Comparison of ENCODE assay signal across 25 cellular contexts in the genomic region with DNA sequence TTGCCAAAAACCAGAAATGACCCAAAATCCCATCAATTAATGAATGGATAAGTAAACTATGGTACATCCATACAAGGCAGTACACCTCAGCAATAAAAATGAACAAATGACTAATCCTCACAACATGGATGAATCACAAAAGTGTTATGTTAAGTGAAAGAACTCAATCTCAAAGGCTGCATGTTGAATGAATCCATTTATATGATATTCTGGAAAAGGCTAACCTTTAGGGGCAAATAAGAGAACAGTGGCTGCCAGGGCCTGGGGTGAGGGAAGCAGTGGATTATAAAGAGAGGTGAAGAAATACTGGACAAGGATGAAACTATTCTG. TPM values are rescaled to one million over a fixed set of nuclear protein-coding genes. Genes with fewer than 3 reads are reported as not detected.
DNase-seq lines count a peak whose midpoint lies in the region; ATAC-seq and TF ChIP-seq lines count a peak whose summit lies in the region.
"Had no signal": no experiment of that assay in that cellular context is flagged by ENCODE, and none has a peak within 500 bp of the region (broad histone marks: within the 10 kb centered on the region; RNA-seq: fewer than 3 reads in every experiment).

No MANE protein-coding gene starts in this region.

- no peak overlapping the region for H3K4me3 ChIP-seq in HEK293 (ENCODE audit: low read depth, low read length)
- H3K4me3 ChIP-seq in RWPE2 (ENCODE audit: severe bottlenecking), result no peak overlapping the region
- no peak overlapping the region for H3K4me3 ChIP-seq in naive thymus-derived CD4-positive, alpha-beta T cell (ENCODE audit: low read length)
- H3K4me3 ChIP-seq: mucosa of descending colon, PC-9, smooth muscle cell, tibial artery had no signal

- DNase-seq in RWPE2 (ENCODE audit: low spot score) (no peak), NK-92 (lab: John Stamatoyannopoulos, UW; ENCODE audit: unreplicated experiment) (no peak)
- DNase-seq in naive thymus-derived CD4-positive, alpha-beta T cell, result no peak
- DNase-seq: activated CD8-positive, alpha-beta T cell treated with anti-CD3 and anti-CD28 coated beads, Interleukin-2, amount 10 ng/mL, durations not matched to agents 7 days and 5 days; activated naive CD4-positive, alpha-beta T cell treated with anti-CD3 and anti-CD28 coated beads, Interleukin-2, amount 10 ng/mL, durations not matched to agents 7 days and 5 days; activated T-cell treated with anti-CD3 and anti-CD28 coated beads, Interleukin-2, amount 50 U/mL, for 24 hours; aorta; effector CD4-positive, alpha-beta T cell; head of caudate nucleus; HFFc6; mucosa of descending colon; NCI-H774; PC-9; stimulated activated CD4-positive, alpha-beta T cell treated with anti-CD3 and anti-CD28 coated beads, Interleukin-2, amount 100 ng/mL, for 48 hours; tibial artery had no signal

- H3K27ac ChIP-seq in HEK293 (ENCODE audit: extremely low read depth, low read depth, low read length) (no peak overlapping the region), RWPE2 (ENCODE audit: poor library complexity, severe bottlenecking) (peak overlapping the region; percentile 96)
- no peak overlapping the region for H3K27ac ChIP-seq in naive thymus-derived CD4-positive, alpha-beta T cell (ENCODE audit: low read depth, low read length)
- H3K27ac ChIP-seq: HL-60, PC-9, tibial artery had no signal

- ATAC-seq in RWPE2 (ENCODE audit: low read depth), result peak; percentile 81
- ATAC-seq in esophagus mucosa, result peak; percentile 43
- ATAC-seq in HG03469 (IDR thresholded peaks at IDR 0.05; ENCODE audit: unreplicated experiment), result no peak
- ATAC-seq in naive thymus-derived CD4-positive, alpha-beta T cell, result no peak
- no peak for ATAC-seq in HG03139 (IDR thresholded peaks at IDR 0.05; ENCODE audit: unreplicated experiment)
- ATAC-seq: activated CD4-positive, CD25-positive, alpha-beta regulatory T cell treated with anti-CD3 and anti-CD28 coated beads, Interleukin-2, amount 50 U/mL, for 24 hours; activated CD8-positive, alpha-beta T cell treated with anti-CD3 and anti-CD28 coated beads, Interleukin-2, amount 10 ng/mL, durations not matched to agents 7 days and 5 days; mucosa of descending colon had no signal

- intact Hi-C loops in naive thymus-derived CD4-positive, alpha-beta T cell (cut with micrococcal nuclease), result no loop called here

- H3K27ac Mint-ChIP-seq in naive thymus-derived CD4-positive, alpha-beta T cell, result no peak overlapping the region
- H3K27ac Mint-ChIP-seq: activated CD8-positive, alpha-beta T cell treated with anti-CD3 and anti-CD28 coated beads, Interleukin-2, amount 10 ng/mL, durations not matched to agents 7 days and 5 days; activated naive CD4-positive, alpha-beta T cell treated with anti-CD3 and anti-CD28 coated beads, Interleukin-2, amount 10 ng/mL, durations not matched to agents 7 days and 5 days; activated T-cell treated with anti-CD3 and anti-CD28 coated beads, Interleukin-2, amount 50 U/mL, for 24 hours; HFFc6; IgD-negative memory B cell; stimulated activated naive CD8-positive, alpha-beta T cell treated with anti-CD3 and anti-CD28 coated beads, Interleukin-15, Interleukin-2, amounts not matched to agents 100 ng/mL and 50 ng/mL, for 24 hours had no signal

- H3K4me1 ChIP-seq in HEK293 (ENCODE audit: control insufficient read depth, insufficient read depth, low read length), result no peaks in the 10 kb centered on the region
- H3K4me1 ChIP-seq in RWPE2 (ENCODE audit: insufficient read depth, poor library complexity, severe bottlenecking), result peaks cover 56% of the 10 kb centered on the region
- H3K4me1 ChIP-seq in naive thymus-derived CD4-positive, alpha-beta T cell (ENCODE audit: control insufficient read depth in 2 of 2, insufficient read depth in 2 of 2, low read length in 2 of 2), result no peaks in the 10 kb centered on the region
- H3K4me1 ChIP-seq: tibial artery had no signal

- CTCF ChIA-PET in HEK293 (lab: Yijun Ruan, JAX), result interaction anchor here (0.6 to 1.3 kb wide), 3 partner anchors 10 to 711 kb away, joined by 3 to 5 read pairs (median 3); no protein-coding TSS in a partner anchor
- CTCF ChIA-PET in naive thymus-derived CD4-positive, alpha-beta T cell (lab: Charles Lee), result no interaction called here

- H3K27me3 Mint-ChIP-seq in naive thymus-derived CD4-positive, alpha-beta T cell, result peaks cover 0 to 23% (median 10%) of the 10 kb centered on the region in 5 donors

- peaks cover 0 to 10% (median 4%) of the 10 kb centered on the region in 7 donors for H3K4me1 Mint-ChIP-seq in naive thymus-derived CD4-positive, alpha-beta T cell
- H3K4me1 Mint-ChIP-seq: IgD-negative memory B cell had no signal

- H3K27me3 ChIP-seq in RWPE2 (ENCODE audit: insufficient read depth, poor library complexity, severe bottlenecking), result no peaks in the 10 kb centered on the region
- no peaks in the 10 kb centered on the region for H3K27me3 ChIP-seq in naive thymus-derived CD4-positive, alpha-beta T cell (ENCODE audit: control insufficient read depth in 2 of 2, insufficient read depth in 2 of 2, low read length in 2 of 2)
- H3K27me3 ChIP-seq: tibial artery had no signal

- H3K36me3 Mint-ChIP-seq in naive thymus-derived CD4-positive, alpha-beta T cell, result peaks cover 0 to 4% (median 0%) of the 10 kb centered on the region in 5 donors
- H3K36me3 Mint-ChIP-seq: activated naive CD4-positive, alpha-beta T cell treated with anti-CD3 and anti-CD28 coated beads, Interleukin-2, amount 10 ng/mL, durations not matched to agents 7 days and 5 days; IgD-negative memory B cell had no signal

- TF ChIP-seq CTCF in HEK293 (tag by site-specific recombination; IDR thresholded peaks at IDR 0.05) (no peak), RWPE2 (IDR thresholded peaks at IDR 0.05; ENCODE audit: poor library complexity, severe bottlenecking) (no peak)

- H3K4me3 Mint-ChIP-seq in naive thymus-derived CD4-positive, alpha-beta T cell, result no peak overlapping the region
- H3K4me3 Mint-ChIP-seq: activated CD8-positive, alpha-beta T cell treated with anti-CD3 and anti-CD28 coated beads, Interleukin-2, amount 10 ng/mL, durations not matched to agents 7 days and 5 days; activated naive CD4-positive, alpha-beta T cell treated with anti-CD3 and anti-CD28 coated beads, Interleukin-2, amount 10 ng/mL, durations not matched to agents 7 days and 5 days; activated T-cell treated with anti-CD3 and anti-CD28 coated beads, Interleukin-2, amount 50 U/mL, for 24 hours; HFFc6; IgD-negative memory B cell; neural crest cell; stimulated activated naive CD8-positive, alpha-beta T cell treated with anti-CD3 and anti-CD28 coated beads, Interleukin-15, Interleukin-2, amounts not matched to agents 100 ng/mL and 50 ng/mL, for 24 hours had no signal

- H3K36me3 ChIP-seq in HEK293 (ENCODE audit: control insufficient read depth in 2 of 2, insufficient read depth in 1 of 2, low read length in 2 of 2) (no peaks in the 10 kb centered on the region), RWPE2 (ENCODE audit: low read depth) (no peaks in the 10 kb centered on the region)
- no peaks in the 10 kb centered on the region for H3K36me3 ChIP-seq in naive thymus-derived CD4-positive, alpha-beta T cell (ENCODE audit: control insufficient read depth in 2 of 3, insufficient read depth in 3 of 3, low read length in 3 of 3)
- H3K36me3 ChIP-seq: tibial artery had no signal

- H3K9me3 ChIP-seq in HEK293 (ENCODE audit: control insufficient read depth, insufficient read depth, low read depth, low read length) (no peaks in the 10 kb centered on the region), RWPE2 (ENCODE audit: severe bottlenecking) (peaks cover 8% of the 10 kb centered on the region)
- H3K9me3 ChIP-seq in naive thymus-derived CD4-positive, alpha-beta T cell (ENCODE audit: control insufficient read depth in 2 of 3, low read length in 3 of 3), result peaks cover 0 to 6% (median 0%) of the 10 kb centered on the region in 3 experiments
- H3K9me3 ChIP-seq: tibial artery had no signal

- POLR2A ChIA-PET in HEK293 (lab: Yijun Ruan, JAX), result no interaction called here
- POLR2A ChIA-PET in naive thymus-derived CD4-positive, alpha-beta T cell (lab: Charles Lee), result no interaction called here

- peaks cover 0 to 27% (median 8%) of the 10 kb centered on the region in 11 donors for H3K9me3 Mint-ChIP-seq in naive thymus-derived CD4-positive, alpha-beta T cell

TF ChIP-seq in HEK293, 187 proteins besides CTCF, POLR2A, EP300 and RAD21:
- TF ChIP-seq ZNF184 (tag by site-specific recombination; IDR thresholded peaks at IDR 0.05), result 0 out of 2 replicates have a peak, but pooled peaks have one; percentile 17
- TF ChIP-seq, protein P1, sequence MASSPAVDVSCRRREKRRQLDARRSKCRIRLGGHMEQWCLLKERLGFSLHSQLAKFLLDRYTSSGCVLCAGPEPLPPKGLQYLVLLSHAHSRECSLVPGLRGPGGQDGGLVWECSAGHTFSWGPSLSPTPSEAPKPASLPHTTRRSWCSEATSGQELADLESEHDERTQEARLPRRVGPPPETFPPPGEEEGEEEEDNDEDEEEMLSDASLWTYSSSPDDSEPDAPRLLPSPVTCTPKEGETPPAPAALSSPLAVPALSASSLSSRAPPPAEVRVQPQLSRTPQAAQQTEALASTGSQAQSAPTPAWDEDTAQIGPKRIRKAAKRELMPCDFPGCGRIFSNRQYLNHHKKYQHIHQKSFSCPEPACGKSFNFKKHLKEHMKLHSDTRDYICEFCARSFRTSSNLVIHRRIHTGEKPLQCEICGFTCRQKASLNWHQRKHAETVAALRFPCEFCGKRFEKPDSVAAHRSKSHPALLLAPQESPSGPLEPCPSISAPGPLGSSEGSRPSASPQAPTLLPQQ (tag by site-specific recombination; IDR thresholded peaks at IDR 0.05), result no peak

RNA-seq across cellular contexts. Expression of a gene that starts 46.1 kb away (rescaled TPM):
- total RNA-seq in esophagus mucosa, result 30.4 TPM
- total RNA-seq in naive thymus-derived CD4-positive, alpha-beta T cell, result 100 to 1,000 TPM; 111 to 169 (median 150) TPM
- 1 to 10 TPM; 3.3 to 6.0 TPM for polyA plus RNA-seq in naive thymus-derived CD4-positive, alpha-beta T cell

Comparison
In these comparisons a context has a peak if more than half of its experiments do, and no peak if none do; other contexts are left out.
1. ATAC-seq: peak in RWPE2 (single experiment) and esophagus mucosa (single experiment); none in HG03469 (single experiment), naive thymus-derived CD4-positive, alpha-beta T cell (single experiment) and HG03139 (single experiment).